20 cellular contexts compared by ENCODE assay signal in genomic region chr9:3929345-3930150, GRCh38.
"Had no signal": no experiment of that assay in that cellular context is flagged by ENCODE, and none has a peak within 500 bp of the region (broad histone marks: within the 10 kb centered on the region; RNA-seq: fewer than 3 reads in every experiment).

No MANE protein-coding gene starts in this region.

- H3K9me3 Mint-ChIP-seq: activated CD4-positive, alpha-beta memory T cell treated with anti-CD3 and anti-CD28 coated beads, Interleukin-2, amount 10 ng/mL, durations not matched to agents 7 days and 5 days; activated naive CD4-positive, alpha-beta T cell treated with anti-CD3 and anti-CD28 coated beads, Interleukin-2, amount 50 U/mL, for 72 hours; activated T-cell treated with anti-CD3 and anti-CD28 coated beads, Interleukin-2, amount 50 U/mL, for 4 hours; WTC11 had no signal

- H3K27ac ChIP-seq: coronary artery, parathyroid adenoma, skin epidermis had no signal

- H3K4me1 ChIP-seq: parathyroid adenoma had no signal

- H3K9ac ChIP-seq: parathyroid adenoma had no signal

- H3K36me3 Mint-ChIP-seq: activated naive CD4-positive, alpha-beta T cell treated with anti-CD3 and anti-CD28 coated beads, Interleukin-2, amount 50 U/mL, for 72 hours; WTC11 had no signal

- H3K4me3 ChIP-seq: coronary artery, skin epidermis had no signal

- DNase-seq: activated CD4-positive, alpha-beta memory T cell treated with anti-CD3 and anti-CD28 coated beads, Interleukin-2, amount 10 ng/mL, durations not matched to agents 7 days and 5 days; activated CD4-positive, alpha-beta T cell treated with anti-CD3 and anti-CD28 coated beads for 4 hours; activated gamma-delta T cell; activated T-cell treated with anti-CD3 and anti-CD28 coated beads, Interleukin-2, amount 50 U/mL, for 4 hours; central memory CD4-positive, alpha-beta T cell; foreskin fibroblast; glutamatergic neuron; kidney glomerular epithelial cell; right cardiac atrium; stimulated activated CD4-positive, alpha-beta T cell treated with anti-CD3 and anti-CD28 coated beads, Interleukin-4, amount 100 ng/mL, for 4 hours; stimulated activated CD8-positive, alpha-beta memory T cell treated with anti-CD3 and anti-CD28 coated beads, Interleukin-4, amount 100 ng/mL, for 48 hours; stimulated activated naive CD4-positive, alpha-beta T cell treated with Interleukin-2 at 50 U/mL for 16 hours; substantia nigra; T-helper 2 cell; trophoblast cell had no signal

- H3K27ac Mint-ChIP-seq: activated CD4-positive, alpha-beta memory T cell treated with anti-CD3 and anti-CD28 coated beads, Interleukin-2, amount 10 ng/mL, durations not matched to agents 7 days and 5 days; activated naive CD4-positive, alpha-beta T cell treated with anti-CD3 and anti-CD28 coated beads, Interleukin-2, amount 50 U/mL, for 72 hours; WTC11 had no signal

- H3K4me3 Mint-ChIP-seq: activated CD4-positive, alpha-beta memory T cell treated with anti-CD3 and anti-CD28 coated beads, Interleukin-2, amount 10 ng/mL, durations not matched to agents 7 days and 5 days; activated T-cell treated with anti-CD3 and anti-CD28 coated beads, Interleukin-2, amount 50 U/mL, for 4 hours; WTC11 had no signal

- H3K79me2 ChIP-seq: parathyroid adenoma had no signal
